ENCODE assay signal across 9 cellular contexts in the genomic region with DNA sequence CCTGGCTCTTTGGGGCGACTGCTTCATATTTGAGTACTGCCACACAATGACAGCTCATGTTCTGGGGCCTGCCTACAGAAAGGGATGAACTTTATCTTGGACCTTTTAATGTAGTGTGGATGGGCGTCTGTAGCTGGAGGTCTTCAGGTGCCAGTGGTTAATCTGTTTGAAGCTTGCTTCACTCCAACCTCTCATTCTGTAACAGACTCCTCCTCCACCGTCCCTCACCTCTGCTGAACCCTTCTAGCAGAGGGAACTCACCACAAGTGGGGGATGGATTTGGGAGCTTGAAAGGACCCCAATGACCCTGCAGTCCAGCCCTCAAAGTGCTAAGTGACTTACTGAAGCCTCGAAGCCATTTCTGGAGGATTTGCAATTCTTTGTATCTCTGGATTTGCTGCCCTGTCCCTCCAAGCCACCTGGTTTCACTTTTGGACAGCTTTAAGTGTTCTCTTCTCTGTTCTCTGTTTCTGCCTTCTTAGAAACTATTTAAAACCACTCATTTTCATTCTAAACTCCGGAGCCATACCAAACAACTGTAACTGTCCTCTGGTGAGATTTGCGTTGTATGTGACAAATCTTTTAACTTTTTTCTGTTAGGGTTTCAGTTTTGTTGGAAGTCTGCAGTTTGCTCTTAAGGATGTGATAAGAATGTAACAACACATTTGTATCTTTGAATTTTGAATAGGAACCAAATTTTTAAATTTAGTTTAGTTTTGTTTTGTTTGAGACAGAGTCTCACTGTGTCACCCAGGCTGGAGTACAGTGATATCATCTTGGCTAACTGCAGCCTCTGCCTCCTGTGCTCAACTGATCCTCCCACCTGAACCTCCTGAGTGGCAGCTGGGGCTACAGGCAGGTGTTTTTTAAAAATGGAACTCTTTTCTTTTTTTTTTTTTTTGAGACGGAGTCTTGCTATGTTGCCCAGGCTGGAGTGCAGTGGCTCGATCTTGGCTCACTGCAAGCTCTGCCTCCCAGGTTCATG. TPM values are rescaled to one million over a fixed set of nuclear protein-coding genes. Genes with fewer than 3 reads are reported as not detected.
DNase-seq lines count a peak whose midpoint lies in the region; ATAC-seq and TF ChIP-seq lines count a peak whose summit lies in the region.
"Had no signal": no experiment of that assay in that cellular context is flagged by ENCODE, and none has a peak within 500 bp of the region (broad histone marks: within the 10 kb centered on the region; RNA-seq: fewer than 3 reads in every experiment).

No MANE protein-coding gene starts in this region.

- peak overlapping the region; percentile 88 for H2AFZ ChIP-seq in parathyroid adenoma

- peak; percentile 33 for ATAC-seq in activated CD8-positive, alpha-beta memory T cell treated with anti-CD3 and anti-CD28 coated beads, Interleukin-2, amount 10 ng/mL, durations not matched to agents 7 days and 5 days
- peak; percentile 89 for ATAC-seq in HG02642 (IDR thresholded peaks at IDR 0.05; ENCODE audit: poor library complexity, unreplicated experiment)
- ATAC-seq in left ventricle myocardium superior: no peak

- no peaks in the 10 kb centered on the region for H3K27me3 Mint-ChIP-seq in activated CD8-positive, alpha-beta memory T cell treated with anti-CD3 and anti-CD28 coated beads, Interleukin-2, amount 10 ng/mL, durations not matched to agents 7 days and 5 days

- peak overlapping the region; percentile 40 for H3K4me2 ChIP-seq in parathyroid adenoma (ENCODE audit: low read length)

- H3K9me3 Mint-ChIP-seq in activated CD8-positive, alpha-beta memory T cell treated with anti-CD3 and anti-CD28 coated beads, Interleukin-2, amount 10 ng/mL, durations not matched to agents 7 days and 5 days (ENCODE audit: low read depth): no peaks in the 10 kb centered on the region

- intact Hi-C loops in tibial artery (cut with DNase I; ENCODE audit: low total_unique reads) (no loop called here), left ventricle myocardium superior (cut with micrococcal nuclease) (no loop called here)

- H3K4me1 Mint-ChIP-seq in activated CD8-positive, alpha-beta memory T cell treated with anti-CD3 and anti-CD28 coated beads, Interleukin-2, amount 10 ng/mL, durations not matched to agents 7 days and 5 days: peaks cover 25% of the 10 kb centered on the region

- H3K36me3 ChIP-seq in parathyroid adenoma (ENCODE audit: control insufficient read depth, insufficient read depth, low read length) (no peaks in the 10 kb centered on the region), tibial artery (peaks cover 0 to 4% (median 0%) of the 10 kb centered on the region in 3 donors)

- no peaks in the 10 kb centered on the region for H3K9me3 ChIP-seq in parathyroid adenoma (ENCODE audit: control insufficient read depth, low read length)
- no peaks in the 10 kb centered on the region for H3K9me3 ChIP-seq in tibial artery

- H3K36me3 Mint-ChIP-seq in activated CD8-positive, alpha-beta memory T cell treated with anti-CD3 and anti-CD28 coated beads, Interleukin-2, amount 10 ng/mL, durations not matched to agents 7 days and 5 days: peaks cover 11% of the 10 kb centered on the region

- no peaks in the 10 kb centered on the region for H3K27me3 ChIP-seq in parathyroid adenoma (ENCODE audit: control insufficient read depth, insufficient read depth, low read length)
- no peaks in the 10 kb centered on the region for H3K27me3 ChIP-seq in tibial artery

- H3K4me1 ChIP-seq in parathyroid adenoma (peaks cover 14% of the 10 kb centered on the region), tibial artery (no peaks in the 10 kb centered on the region)

- H3K4me3 Mint-ChIP-seq in activated CD8-positive, alpha-beta memory T cell treated with anti-CD3 and anti-CD28 coated beads, Interleukin-2, amount 10 ng/mL, durations not matched to agents 7 days and 5 days: peak overlapping the region; percentile 13

- no peak for TF ChIP-seq CTCF in parathyroid adenoma (IDR thresholded peaks at IDR 0.05)
- TF ChIP-seq CTCF in tibial artery (IDR thresholded peaks at IDR 0.05): no peak

- H3K27ac ChIP-seq in parathyroid adenoma (no peak overlapping the region), tibial artery (no peak overlapping the region)

- no peak overlapping the region for H3K9ac ChIP-seq in parathyroid adenoma

- peak overlapping the region; percentile 68 for H3K27ac Mint-ChIP-seq in activated CD8-positive, alpha-beta memory T cell treated with anti-CD3 and anti-CD28 coated beads, Interleukin-2, amount 10 ng/mL, durations not matched to agents 7 days and 5 days

- CTCF ChIA-PET in activated CD8-positive, alpha-beta memory T cell treated with anti-CD3 and anti-CD28 coated beads, Interleukin-2, amount 10 ng/mL, durations not matched to agents 7 days and 5 days (lab: Charles Lee): interaction anchor here (1.0 to 1.5 kb wide), 3 partner anchors 9 to 40 kb away, joined by 3 to 12 read pairs (median 7); a partner anchor contains a TSS

- H3K79me2 ChIP-seq in parathyroid adenoma: no peaks in the 10 kb centered on the region

- H3K4me3 ChIP-seq in parathyroid adenoma (ENCODE audit: low read depth, low read length) (no peak overlapping the region), tibial artery (no peak overlapping the region)

- no peak for DNase-seq in activated CD8-positive, alpha-beta memory T cell treated with anti-CD3 and anti-CD28 coated beads, Interleukin-2, amount 10 ng/mL, durations not matched to agents 7 days and 5 days
- no peak for DNase-seq in activated CD8-positive, alpha-beta memory T cell treated with anti-CD3 and anti-CD28 coated beads, Interleukin-2, amount 50 U/mL, for 4 hours
- DNase-seq in MV-4-11 (lab: John Stamatoyannopoulos, UW) (peak; percentile 27), tibial artery (no peak), left ventricle myocardium superior (no peak), iPS-NIHi11 (ENCODE audit: low spot score) (no peak)
- DNase-seq: stimulated activated CD4-positive, alpha-beta T cell treated with anti-CD3 and anti-CD28 coated beads, Interleukin-2, amount 100 ng/mL, for 48 hours had no signal

RNA-seq across cellular contexts. Expression of a gene that starts 37.0 kb away (rescaled TPM):
- total RNA-seq in activated CD8-positive, alpha-beta memory T cell treated with anti-CD3 and anti-CD28 coated beads, Interleukin-2, amount 10 ng/mL, durations not matched to agents 7 days and 5 days: 10 to 100 TPM; 77.3 to 90.0 TPM
- 2.7 TPM for total RNA-seq in left ventricle myocardium superior

RNA-seq across cellular contexts. Expression of a gene that starts 40.4 kb away (rescaled TPM):
- total RNA-seq in activated CD8-positive, alpha-beta memory T cell treated with anti-CD3 and anti-CD28 coated beads, Interleukin-2, amount 10 ng/mL, durations not matched to agents 7 days and 5 days: 10 to 100 TPM; 26.6 to 37.4 TPM
- total RNA-seq in left ventricle myocardium superior: 6.4 TPM

Comparison
In these comparisons a context has a peak if more than half of its experiments do, and no peak if none do; other contexts are left out.
1. RNA of a gene that starts 37.0 kb away (total RNA-seq): 77.3 to 90.0 TPM in activated CD8-positive, alpha-beta memory T cell treated with anti-CD3 and anti-CD28 coated beads, Interleukin-2, amount 10 ng/mL, durations not matched to agents 7 days and 5 days; 2.7 TPM in left ventricle myocardium superior (single experiment); every median in the first group is over 10 times any median in the second.